Comparison of ENCODE assay signal across 11 cellular contexts in the genomic region with DNA sequence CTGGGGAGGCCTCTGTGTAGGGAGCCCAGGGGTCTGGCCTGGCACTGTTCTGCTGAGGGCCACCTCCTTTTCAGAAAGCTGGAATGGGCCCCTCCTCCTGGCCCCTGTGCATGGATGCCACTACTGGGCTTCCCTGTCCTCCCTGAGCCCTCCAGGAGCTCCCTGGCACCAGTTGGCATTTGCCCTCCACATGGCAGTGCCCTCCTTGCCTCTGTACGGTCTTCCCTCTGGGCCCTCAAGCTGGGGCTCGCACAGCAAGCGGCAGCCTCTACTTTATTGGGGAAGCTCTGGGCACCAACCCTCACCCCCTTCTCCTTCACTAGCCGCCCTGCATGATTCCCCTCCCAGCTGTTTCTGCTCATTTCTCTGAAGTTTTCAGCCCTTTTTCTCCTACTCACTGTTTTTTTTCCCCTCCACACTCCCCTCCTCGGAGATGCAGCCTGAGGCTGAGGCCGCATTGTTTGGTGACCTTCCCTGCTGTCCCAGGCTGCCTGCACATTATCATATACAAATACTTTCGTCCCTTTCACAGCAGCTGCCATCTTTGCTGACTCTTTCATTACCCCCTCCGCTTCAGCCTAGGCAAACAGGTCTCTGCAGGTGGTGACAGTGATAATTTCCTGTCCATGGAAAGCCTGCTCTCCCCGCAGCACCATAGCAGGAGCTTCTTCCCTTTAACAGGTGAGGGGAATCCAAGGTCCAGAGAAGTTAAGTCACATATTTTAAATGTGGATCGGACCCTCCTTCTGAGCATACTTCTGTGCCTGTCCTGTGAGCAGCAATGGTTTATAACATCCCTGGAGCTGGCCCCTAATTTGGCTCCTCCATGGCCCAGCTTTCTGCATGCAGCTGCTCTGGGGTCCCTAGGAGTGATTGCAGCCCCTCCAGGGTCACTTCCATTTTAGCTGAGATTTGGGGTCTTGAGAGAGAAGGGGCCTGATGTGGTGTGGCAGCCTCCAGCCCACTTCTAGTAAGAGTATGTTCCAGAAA.
DNase-seq lines count a peak whose midpoint lies in the region; ATAC-seq and TF ChIP-seq lines count a peak whose summit lies in the region.
"Had no signal": no experiment of that assay in that cellular context is flagged by ENCODE, and none has a peak within 500 bp of the region (broad histone marks: within the 10 kb centered on the region; RNA-seq: fewer than 3 reads in every experiment).

No MANE protein-coding gene starts in this region.

- H3K4me3 ChIP-seq in NT2/D1 (ENCODE audit: insufficient read length, low read depth) (no peak overlapping the region), iPS-18c (ENCODE audit: insufficient read depth, low read depth, low read length) (peak overlapping the region; percentile 12; the same call in 1 of the 2 replicates), uterus (no peak overlapping the region)
- H3K4me3 ChIP-seq: dorsolateral prefrontal cortex had no signal

- intact Hi-C loops in uterus (cut with DNase I; ENCODE audit: low total_unique reads), result no loop called here

- peaks cover 3% of the 10 kb centered on the region for H3K36me3 ChIP-seq in NT2/D1 (ENCODE audit: insufficient read depth, insufficient read length, low read length)
- H3K36me3 ChIP-seq in uterus, result no peaks in the 10 kb centered on the region

- H3K27me3 ChIP-seq in NT2/D1 (ENCODE audit: insufficient read depth, insufficient read length) (no peaks in the 10 kb centered on the region), uterus (no peaks in the 10 kb centered on the region)
- H3K27me3 ChIP-seq: dorsolateral prefrontal cortex had no signal

- H3K27ac ChIP-seq in uterus, result peak overlapping the region; percentile 70 to 82
- H3K27ac ChIP-seq: dorsolateral prefrontal cortex had no signal

- peak overlapping the region; percentile 53 for H3K9ac ChIP-seq in NT2/D1 (ENCODE audit: insufficient read length, low read depth)

- peak; percentile 37 for DNase-seq in activated CD8-positive, alpha-beta memory T cell treated with anti-CD3 and anti-CD28 coated beads for 24 hours
- DNase-seq in activated CD8-positive, alpha-beta memory T cell treated with anti-CD3 and anti-CD28 coated beads, Interleukin-2, amount 50 U/mL, for 4 hours, result no peak
- DNase-seq in NT2/D1 (ENCODE audit: low read depth, low spot score) (peak; percentile 89), uterus (no peak), SKM-1 treated with dmso at 0.1 percent for 144 hours (lab: John Stamatoyannopoulos, UW; ENCODE audit: unreplicated experiment) (no peak), medulla oblongata (ENCODE audit: extremely low spot score) (no peak)
- DNase-seq: DMS79 treated with DMSO at 0.1 percent for 48 hours, mesenchymal stem cell had no signal

- H3K4me1 ChIP-seq in NT2/D1 (ENCODE audit: insufficient read depth, insufficient read length) (peaks cover 35% of the 10 kb centered on the region), uterus (peaks cover 12 to 35% of the 10 kb centered on the region in 2 donors)

- H3K9me3 ChIP-seq in NT2/D1 (ENCODE audit: insufficient read depth, low read length), result no peaks in the 10 kb centered on the region
- H3K9me3 ChIP-seq in iPS-18c (ENCODE audit: control insufficient read depth, insufficient read depth, low read length), result no peaks in the 10 kb centered on the region
- no peaks in the 10 kb centered on the region for H3K9me3 ChIP-seq in uterus

- TF ChIP-seq CTCF in uterus (IDR thresholded peaks at IDR 0.05), result no peak

- no peak for ATAC-seq in HG02981 (IDR thresholded peaks at IDR 0.05; ENCODE audit: unreplicated experiment)

- TF ChIP-seq POLR2A in uterus (IDR thresholded peaks at IDR 0.05), result no peak

Comparison
In these comparisons a context has a peak if more than half of its experiments do, and no peak if none do; other contexts are left out.
1. DNase-seq: peak in activated CD8-positive, alpha-beta memory T cell treated with anti-CD3 and anti-CD28 coated beads for 24 hours (single experiment) and NT2/D1 (single experiment); none in activated CD8-positive, alpha-beta memory T cell treated with anti-CD3 and anti-CD28 coated beads, Interleukin-2, amount 50 U/mL, for 4 hours (single experiment), uterus (0 of 2), SKM-1 treated with dmso at 0.1 percent for 144 hours (single experiment) and medulla oblongata (single experiment).